In the genomic region with DNA sequence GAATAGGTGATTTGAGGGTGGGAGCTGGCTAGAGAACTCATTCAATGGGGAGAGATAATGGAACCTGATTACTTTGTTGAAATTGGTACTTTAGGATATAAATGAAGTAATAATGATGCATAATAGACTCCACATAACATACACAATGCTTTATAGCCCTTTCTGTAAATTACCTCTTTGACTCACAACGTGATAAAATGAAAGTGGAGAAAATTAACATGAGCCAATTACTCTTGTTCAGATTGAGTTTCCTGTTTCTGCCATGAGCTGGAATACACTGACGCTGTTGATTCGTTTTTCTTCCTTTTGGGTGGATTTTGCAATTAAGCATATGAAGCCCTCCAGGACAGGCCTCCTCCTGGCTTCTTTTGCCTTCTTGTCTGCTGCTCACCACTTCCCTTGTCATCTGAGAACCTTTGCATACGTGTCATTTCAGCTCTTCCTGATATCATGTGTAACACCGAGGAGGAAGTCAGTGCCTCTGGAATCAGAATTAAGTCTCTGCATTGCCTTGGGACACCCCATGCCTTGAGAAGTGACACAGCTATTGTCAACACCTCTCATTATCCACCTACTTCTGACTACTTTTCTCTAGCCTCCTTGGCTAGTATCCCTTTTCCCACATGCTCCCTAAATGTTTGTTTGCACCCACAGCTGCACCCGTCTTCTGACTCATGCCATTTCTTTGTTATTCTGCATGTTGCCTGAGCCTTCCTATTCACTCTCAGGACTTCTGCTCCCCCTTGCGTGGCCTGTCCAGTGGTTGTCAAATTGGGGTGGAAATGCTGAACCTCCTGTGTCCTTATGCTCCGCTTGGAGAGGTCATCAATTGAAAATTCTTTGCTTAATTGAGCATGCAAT, we compare ENCODE assay signal across 7 cellular contexts.
A peak's percentile ranks its signal among the peaks of the same experiment; 100 is the strongest.
DNase-seq lines count a peak whose midpoint lies in the region; ATAC-seq and TF ChIP-seq lines count a peak whose summit lies in the region.

No MANE protein-coding gene starts in this region.

- DNase-seq in Panc1 (ENCODE audit: low read depth, low spot score) (peak; percentile 57), foreskin keratinocyte (peak in 1 of 2 donors; percentile 55), COLO829 (ENCODE audit: low spot score) (no peak), GOT3 (lab: John Stamatoyannopoulos, UW) (no peak)
- no peak for DNase-seq in stimulated activated naive B cell treated with anti-CD40 and anti-IgM and Interleukin-4, amounts not matched to agents 10 μg/mL and 1 μg/mL and 100 μg/mL, for 72 hours
- no peak for DNase-seq in activated T-cell treated with anti-CD3 and anti-CD28 coated beads, Interleukin-2, amount 50 U/mL, for 48 hours

- no peaks in the 10 kb centered on the region for H3K36me3 Mint-ChIP-seq in stimulated activated naive B cell treated with anti-CD40 and anti-IgM and Interleukin-4, amounts not matched to agents 10 μg/mL and 1 μg/mL and 100 μg/mL, for 72 hours

- no peaks in the 10 kb centered on the region for H3K9me3 Mint-ChIP-seq in stimulated activated naive B cell treated with anti-CD40 and anti-IgM and Interleukin-4, amounts not matched to agents 10 μg/mL and 1 μg/mL and 100 μg/mL, for 72 hours

- H3K4me1 ChIP-seq in Panc1 (ENCODE audit: control insufficient read depth, insufficient read depth, low read length) (peaks cover 82% of the 10 kb centered on the region), foreskin keratinocyte (peaks cover 39% of the 10 kb centered on the region)

- CTCF ChIA-PET in Panc1 (lab: Charles Lee): no interaction called here

- no peaks in the 10 kb centered on the region for H3K36me3 ChIP-seq in Panc1 (ENCODE audit: control insufficient read depth, insufficient read depth, low read length)

- H3K27ac ChIP-seq in Panc1 (ENCODE audit: low read length) (peak overlapping the region; percentile 79), foreskin keratinocyte (no peak overlapping the region)

- H3K27me3 ChIP-seq in Panc1 (ENCODE audit: control insufficient read depth, insufficient read depth, low read length) (no peaks in the 10 kb centered on the region), foreskin keratinocyte (no peaks in the 10 kb centered on the region)

- POLR2A ChIA-PET in Panc1 (lab: Charles Lee): interaction anchor here (0.6 to 0.8 kb wide), 2 partner anchors 10 to 100 kb away, joined by 5 to 6 read pairs; no protein-coding TSS in a partner anchor

- peak overlapping the region; percentile 11 to 44 for H3K4me3 Mint-ChIP-seq in stimulated activated naive B cell treated with anti-CD40 and anti-IgM and Interleukin-4, amounts not matched to agents 10 μg/mL and 1 μg/mL and 100 μg/mL, for 72 hours

- TF ChIP-seq CTCF in Panc1 (IDR thresholded peaks at IDR 0.05): no peak
- TF ChIP-seq CTCF in foreskin keratinocyte (conservative IDR thresholded peaks at IDR 0.05): peak; percentile 46

- peaks cover 22 to 29% of the 10 kb centered on the region in 2 donors for H3K4me1 Mint-ChIP-seq in stimulated activated naive B cell treated with anti-CD40 and anti-IgM and Interleukin-4, amounts not matched to agents 10 μg/mL and 1 μg/mL and 100 μg/mL, for 72 hours

- no peaks in the 10 kb centered on the region for H3K9me3 ChIP-seq in Panc1 (ENCODE audit: control insufficient read depth, insufficient read depth, low read depth, low read length)

- in situ Hi-C loops in Panc1 (cut with HindIII; ENCODE audit: low pct_unique_long_range_greater_than_20kb, low sequenced_read_pairs): no loop called here

- peak overlapping the region in 1 of 2 experiments; percentile 42; a peak in 2 of 4 replicates for H3K4me3 ChIP-seq in Panc1 (ENCODE audit: low read depth in 2 of 2, low read length in 2 of 2)

- ATAC-seq in HG03378 (IDR thresholded peaks at IDR 0.05; ENCODE audit: unreplicated experiment) (peak; percentile 36), Panc1 (peak; percentile 10; the same call in 1 of the 2 replicates), foreskin keratinocyte (peak; percentile 55)
- ATAC-seq in stimulated activated naive B cell treated with anti-CD40 and anti-IgM and Interleukin-4, amounts not matched to agents 10 μg/mL and 1 μg/mL and 100 μg/mL, for 72 hours (replicated peaks): peak in 1 of 2 donors; percentile 4

- H3K27me3 Mint-ChIP-seq in stimulated activated naive B cell treated with anti-CD40 and anti-IgM and Interleukin-4, amounts not matched to agents 10 μg/mL and 1 μg/mL and 100 μg/mL, for 72 hours: no peaks in the 10 kb centered on the region

- H3K27ac Mint-ChIP-seq in stimulated activated naive B cell treated with anti-CD40 and anti-IgM and Interleukin-4, amounts not matched to agents 10 μg/mL and 1 μg/mL and 100 μg/mL, for 72 hours: peak overlapping the region; percentile 39

- intact Hi-C loops in Panc1 (cut with micrococcal nuclease; ENCODE audit: unreplicated experiment): loop anchor here (5.0 kb wide), 2 partner anchors 132 to 277 kb away; a partner anchor contains a TSS

- BruUV-seq in Panc1 (replicated peaks; lab: Mats Ljungman, UMichigan): no TSS peak
